Comparison of ENCODE assay signal across 14 cellular contexts in the genomic region with DNA sequence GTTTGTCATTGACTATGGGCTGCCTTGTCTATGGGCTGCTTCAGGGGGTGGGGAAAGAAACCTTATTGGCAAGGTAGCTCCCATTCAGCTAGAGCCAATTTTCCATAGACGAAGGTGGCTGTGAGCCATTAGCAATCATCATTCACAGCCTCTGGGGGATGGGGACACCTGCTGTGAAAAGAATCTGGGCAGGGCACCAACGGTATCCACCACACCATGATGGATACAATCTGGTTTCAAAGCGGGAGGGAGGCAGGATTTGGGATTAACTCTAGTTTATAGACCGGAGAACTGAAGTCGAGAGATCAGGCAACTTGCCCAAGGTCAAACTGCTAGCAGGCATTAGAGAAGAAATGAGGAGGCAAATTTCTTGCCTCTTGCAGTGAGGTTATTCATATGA.
"Had no signal": no experiment of that assay in that cellular context is flagged by ENCODE, and none has a peak within 500 bp of the region (broad histone marks: within the 10 kb centered on the region; RNA-seq: fewer than 3 reads in every experiment).

No MANE protein-coding gene starts in this region.

- H3K4me3 ChIP-seq: thyroid gland had no signal

- H3K9ac ChIP-seq: parathyroid adenoma had no signal

- H3K9me3 ChIP-seq: thyroid gland had no signal

- ATAC-seq: foreskin keratinocyte; stimulated activated memory B cell treated with anti-CD40 and anti-IgM and Interleukin-4, amounts not matched to agents 10 μg/mL and 1 μg/mL and 100 μg/mL, for 72 hours; T-helper 17 cell had no signal

- H3K27me3 ChIP-seq: foreskin keratinocyte, thyroid gland had no signal

- H3K36me3 ChIP-seq: thyroid gland had no signal

- H3K36me3 Mint-ChIP-seq: activated naive CD4-positive, alpha-beta T cell treated with anti-CD3 and anti-CD28 coated beads, Interleukin-2, amount 10 ng/mL, durations not matched to agents 7 days and 5 days; naive B cell; stimulated activated memory B cell treated with anti-CD40 and anti-IgM and Interleukin-4, amounts not matched to agents 10 μg/mL and 1 μg/mL and 100 μg/mL, for 72 hours had no signal

- H3K4me1 ChIP-seq: foreskin keratinocyte, parathyroid adenoma, thyroid gland had no signal

- H3K27ac ChIP-seq: foreskin keratinocyte, parathyroid adenoma, thyroid gland had no signal

- H3K27ac Mint-ChIP-seq: activated naive CD4-positive, alpha-beta T cell treated with anti-CD3 and anti-CD28 coated beads, Interleukin-2, amount 10 ng/mL, durations not matched to agents 7 days and 5 days; activated T-helper 2 cell treated with anti-CD3 and anti-CD28 coated beads, Interferon-gamma antibody, Interleukin-2, Interleukin-4, amounts not matched to agents 10 μg/mL and 5 μg/mL and 100 μg/mL, durations not matched to agents 14 hours and 24 hours and 36 hours; naive B cell; stimulated activated memory B cell treated with anti-CD40 and anti-IgM and Interleukin-4, amounts not matched to agents 10 μg/mL and 1 μg/mL and 100 μg/mL, for 72 hours; T-helper 17 cell had no signal

- H3K4me3 Mint-ChIP-seq: activated naive CD4-positive, alpha-beta T cell treated with anti-CD3 and anti-CD28 coated beads, Interleukin-2, amount 10 ng/mL, durations not matched to agents 7 days and 5 days; central memory CD8-positive, alpha-beta T cell; naive B cell; stimulated activated memory B cell treated with anti-CD40 and anti-IgM and Interleukin-4, amounts not matched to agents 10 μg/mL and 1 μg/mL and 100 μg/mL, for 72 hours; T-helper 17 cell had no signal

- DNase-seq: activated naive CD4-positive, alpha-beta T cell treated with anti-CD3 and anti-CD28 coated beads, Interleukin-2, amount 10 ng/mL, durations not matched to agents 7 days and 5 days; activated T-cell treated with anti-CD3 and anti-CD28 coated beads, Interleukin-2, amount 50 U/mL, for 1 hour; effector CD8-positive, alpha-beta T cell; foreskin keratinocyte; glutamatergic neuron; naive B cell; retina; stimulated activated CD4-positive, alpha-beta T cell treated with anti-CD3 and anti-CD28 coated beads, Interleukin-2, amount 100 ng/mL, for 48 hours; T-helper 17 cell; thyroid gland had no signal

- H3K4me1 Mint-ChIP-seq: activated naive CD4-positive, alpha-beta T cell treated with anti-CD3 and anti-CD28 coated beads, Interleukin-2, amount 10 ng/mL, durations not matched to agents 7 days and 5 days; central memory CD8-positive, alpha-beta T cell; naive B cell; stimulated activated memory B cell treated with anti-CD40 and anti-IgM and Interleukin-4, amounts not matched to agents 10 μg/mL and 1 μg/mL and 100 μg/mL, for 72 hours; T-helper 17 cell had no signal

- H3K27me3 Mint-ChIP-seq: activated naive CD4-positive, alpha-beta T cell treated with anti-CD3 and anti-CD28 coated beads, Interleukin-2, amount 10 ng/mL, durations not matched to agents 7 days and 5 days; central memory CD8-positive, alpha-beta T cell; stimulated activated memory B cell treated with anti-CD40 and anti-IgM and Interleukin-4, amounts not matched to agents 10 μg/mL and 1 μg/mL and 100 μg/mL, for 72 hours; T-helper 17 cell had no signal
